17 cellular contexts compared by ENCODE assay signal in genomic region chr20:1397710-1398109, GRCh38. TPM values are rescaled to one million over a fixed set of nuclear protein-coding genes. Genes with fewer than 3 reads are reported as not detected.
A peak's percentile ranks its signal among the peaks of the same experiment; 100 is the strongest.
DNase-seq lines count a peak whose midpoint lies in the region; ATAC-seq and TF ChIP-seq lines count a peak whose summit lies in the region.
"Had no signal": no experiment of that assay in that cellular context is flagged by ENCODE, and none has a peak within 500 bp of the region (broad histone marks: within the 10 kb centered on the region; RNA-seq: fewer than 3 reads in every experiment).

No MANE protein-coding gene starts in this region.

- ATAC-seq in HG02870 (IDR thresholded peaks at IDR 0.05; ENCODE audit: unreplicated experiment), result no peak
- ATAC-seq: natural killer cell had no signal

- no peak for TF ChIP-seq POLR2A in esophagus muscularis mucosa (IDR thresholded peaks at IDR 0.05; ENCODE audit: low read depth)

- H3K9me3 ChIP-seq in esophagus muscularis mucosa, result no peaks in the 10 kb centered on the region
- H3K9me3 ChIP-seq: HAP-1, tibial artery had no signal

- TF ChIP-seq CTCF in esophagus muscularis mucosa (IDR thresholded peaks at IDR 0.05), result peak in 2 of 3 experiments; percentile 36 to 37
- peak; percentile 24 for TF ChIP-seq CTCF in type B pancreatic cell (conservative IDR thresholded peaks at IDR 0.05)
- TF ChIP-seq CTCF in GM13976 (IDR thresholded peaks at IDR 0.05; ENCODE audit: borderline replicate concordance, control extremely low read depth, extremely low read depth, insufficient read depth, missing control alignments), result no peak

- TF ChIP-seq EP300 in esophagus muscularis mucosa (IDR thresholded peaks at IDR 0.05), result no peak

- no peaks in the 10 kb centered on the region for H3K36me3 ChIP-seq in esophagus muscularis mucosa
- H3K36me3 ChIP-seq: HAP-1, tibial artery had no signal

- WGBS in esophagus muscularis mucosa, result 65% methylated on average over 4 of the region's 4 CpGs

- in situ Hi-C loops in GM13976 (cut with MboI; ENCODE audit: low sequenced_read_pairs, unreplicated experiment), result no loop called here

- H3K4me1 ChIP-seq in esophagus muscularis mucosa, result peaks cover 7 to 20% (median 8%) of the 10 kb centered on the region in 4 donors

- peaks cover 0 to 27% (median 0%) of the 10 kb centered on the region in 4 donors for H3K27me3 ChIP-seq in esophagus muscularis mucosa

- intact Hi-C loops in activated naive CD4-positive, alpha-beta T cell treated with anti-CD3 and anti-CD28 coated beads for 36 hours (cut with micrococcal nuclease), result no loop called here
- intact Hi-C loops in esophagus muscularis mucosa (cut with DNase I), result no loop called here
- intact Hi-C loops in activated T-helper 1 cell treated with anti-CD3 and anti-CD28 coated beads, Interleukin-12 subunit alpha, Interleukin-12 subunit beta, Interleukin-2, Interleukin-4 antibody, amounts not matched to agents 30 ng/mL and 10 ng/mL and 1 ng/mL, durations not matched to agents 14 hours and 24 hours and 36 hours (cut with micrococcal nuclease), result no loop called here

- peak; percentile 34 for DNase-seq in activated naive CD4-positive, alpha-beta T cell treated with anti-CD3 and anti-CD28 coated beads for 36 hours
- DNase-seq in activated naive CD4-positive, alpha-beta T cell (lab: John Stamatoyannopoulos, UW), result no peak
- DNase-seq in OCI-M1 (lab: John Stamatoyannopoulos, UW) (peak; percentile 31), esophagus muscularis mucosa (ENCODE audit: extremely low spot score) (no peak), type B pancreatic cell (ENCODE audit: extremely low spot score, unreplicated experiment) (no peak), GM13976 (ENCODE audit: low spot score) (no peak)
- no peak for DNase-seq in activated T-helper 1 cell treated with anti-CD3 and anti-CD28 coated beads, Interleukin-12 subunit alpha, Interleukin-12 subunit beta, Interleukin-2, Interleukin-4 antibody, amounts not matched to agents 30 ng/mL and 10 ng/mL and 1 ng/mL, durations not matched to agents 14 hours and 24 hours and 36 hours (ENCODE audit: low spot score)
- DNase-seq: activated CD8-positive, alpha-beta memory T cell treated with anti-CD3 and anti-CD28 coated beads for 24 hours; DMS153; natural killer cell; NCI-H2081 treated with DMSO at 0.1 percent for 48 hours; tibial artery had no signal

- H3K4me1 Mint-ChIP-seq in activated naive CD4-positive, alpha-beta T cell treated with anti-CD3 and anti-CD28 coated beads for 36 hours (ENCODE audit: low read depth), result peaks cover 27% of the 10 kb centered on the region
- H3K4me1 Mint-ChIP-seq in type B pancreatic cell (ENCODE audit: unreplicated experiment), result peaks cover 16% of the 10 kb centered on the region
- H3K4me1 Mint-ChIP-seq in activated T-helper 1 cell treated with anti-CD3 and anti-CD28 coated beads, Interleukin-12 subunit alpha, Interleukin-12 subunit beta, Interleukin-2, Interleukin-4 antibody, amounts not matched to agents 30 ng/mL and 10 ng/mL and 1 ng/mL, durations not matched to agents 14 hours and 24 hours and 36 hours (ENCODE audit: low read depth), result peaks cover 32% of the 10 kb centered on the region

- H3K36me3 Mint-ChIP-seq in activated naive CD4-positive, alpha-beta T cell treated with anti-CD3 and anti-CD28 coated beads for 36 hours (ENCODE audit: low read depth), result peaks cover 2% of the 10 kb centered on the region
- no peaks in the 10 kb centered on the region for H3K36me3 Mint-ChIP-seq in type B pancreatic cell
- peaks cover 6% of the 10 kb centered on the region for H3K36me3 Mint-ChIP-seq in activated T-helper 1 cell treated with anti-CD3 and anti-CD28 coated beads, Interleukin-12 subunit alpha, Interleukin-12 subunit beta, Interleukin-2, Interleukin-4 antibody, amounts not matched to agents 30 ng/mL and 10 ng/mL and 1 ng/mL, durations not matched to agents 14 hours and 24 hours and 36 hours (ENCODE audit: low read depth)

- H3K27ac Mint-ChIP-seq in activated naive CD4-positive, alpha-beta T cell treated with anti-CD3 and anti-CD28 coated beads for 36 hours, result no peak overlapping the region
- H3K27ac Mint-ChIP-seq in type B pancreatic cell, result no peak overlapping the region
- H3K27ac Mint-ChIP-seq in activated T-helper 1 cell treated with anti-CD3 and anti-CD28 coated beads, Interleukin-12 subunit alpha, Interleukin-12 subunit beta, Interleukin-2, Interleukin-4 antibody, amounts not matched to agents 30 ng/mL and 10 ng/mL and 1 ng/mL, durations not matched to agents 14 hours and 24 hours and 36 hours, result no peak overlapping the region
- H3K27ac Mint-ChIP-seq: activated naive CD4-positive, alpha-beta T cell treated with anti-CD3 and anti-CD28 coated beads, Interleukin-2, amount 50 U/mL, for 24 hours; dendritic cell treated with granulocyte-macrophage colony-stimulating factor and Interleukin-4, amounts not matched to agents 40 ng/mL and 50 ng/mL, for 4 days; natural killer cell had no signal

- no peak overlapping the region for H3K27ac ChIP-seq in esophagus muscularis mucosa (replicated peaks in 1 of 4)
- H3K27ac ChIP-seq: tibial artery had no signal

- H3K27me3 Mint-ChIP-seq in activated naive CD4-positive, alpha-beta T cell treated with anti-CD3 and anti-CD28 coated beads for 36 hours (ENCODE audit: low read depth), result no peaks in the 10 kb centered on the region
- peaks cover 71% of the 10 kb centered on the region for H3K27me3 Mint-ChIP-seq in type B pancreatic cell
- peaks cover 31% of the 10 kb centered on the region for H3K27me3 Mint-ChIP-seq in activated T-helper 1 cell treated with anti-CD3 and anti-CD28 coated beads, Interleukin-12 subunit alpha, Interleukin-12 subunit beta, Interleukin-2, Interleukin-4 antibody, amounts not matched to agents 30 ng/mL and 10 ng/mL and 1 ng/mL, durations not matched to agents 14 hours and 24 hours and 36 hours (ENCODE audit: insufficient read depth)
- H3K27me3 Mint-ChIP-seq: activated naive CD4-positive, alpha-beta T cell treated with anti-CD3 and anti-CD28 coated beads, Interleukin-2, amount 50 U/mL, for 24 hours had no signal

- no peak overlapping the region for H3K4me3 ChIP-seq in esophagus muscularis mucosa
- H3K4me3 ChIP-seq: HAP-1, skin epidermis, tibial artery had no signal

- CTCF ChIA-PET in activated naive CD4-positive, alpha-beta T cell treated with anti-CD3 and anti-CD28 coated beads for 36 hours (lab: Charles Lee), result interaction anchor here (0.6 to 2.2 kb wide), 5 partner anchors 14 to 105 kb away, joined by 3 to 8 read pairs (median 4); no protein-coding TSS in a partner anchor

- H3K4me3 Mint-ChIP-seq in activated naive CD4-positive, alpha-beta T cell treated with anti-CD3 and anti-CD28 coated beads for 36 hours, result no peak overlapping the region
- H3K4me3 Mint-ChIP-seq in type B pancreatic cell, result no peak overlapping the region
- H3K4me3 Mint-ChIP-seq in activated T-helper 1 cell treated with anti-CD3 and anti-CD28 coated beads, Interleukin-12 subunit alpha, Interleukin-12 subunit beta, Interleukin-2, Interleukin-4 antibody, amounts not matched to agents 30 ng/mL and 10 ng/mL and 1 ng/mL, durations not matched to agents 14 hours and 24 hours and 36 hours, result no peak overlapping the region
- H3K4me3 Mint-ChIP-seq: activated naive CD4-positive, alpha-beta T cell treated with anti-CD3 and anti-CD28 coated beads, Interleukin-2, amount 50 U/mL, for 24 hours; dendritic cell treated with granulocyte-macrophage colony-stimulating factor and Interleukin-4, amounts not matched to agents 40 ng/mL and 50 ng/mL, for 4 days; natural killer cell had no signal

- H3K9me3 Mint-ChIP-seq in activated naive CD4-positive, alpha-beta T cell treated with anti-CD3 and anti-CD28 coated beads for 36 hours, result peaks cover 5% of the 10 kb centered on the region
- H3K9me3 Mint-ChIP-seq in type B pancreatic cell, result no peaks in the 10 kb centered on the region
- peaks cover 10% of the 10 kb centered on the region for H3K9me3 Mint-ChIP-seq in activated T-helper 1 cell treated with anti-CD3 and anti-CD28 coated beads, Interleukin-12 subunit alpha, Interleukin-12 subunit beta, Interleukin-2, Interleukin-4 antibody, amounts not matched to agents 30 ng/mL and 10 ng/mL and 1 ng/mL, durations not matched to agents 14 hours and 24 hours and 36 hours
- H3K9me3 Mint-ChIP-seq: activated naive CD4-positive, alpha-beta T cell treated with anti-CD3 and anti-CD28 coated beads, Interleukin-2, amount 50 U/mL, for 24 hours; dendritic cell treated with granulocyte-macrophage colony-stimulating factor and Interleukin-4, amounts not matched to agents 40 ng/mL and 50 ng/mL, for 4 days; natural killer cell had no signal

RNA-seq across cellular contexts. Expression of gene FKBP1A, which starts 4.9 kb away (rescaled TPM):
- 100 to 1,000 TPM; 232 to 237 TPM for total RNA-seq in activated naive CD4-positive, alpha-beta T cell treated with anti-CD3 and anti-CD28 coated beads for 36 hours
- 10 to 100 TPM; 84.3 to 99.2 (median 89.8) TPM for total RNA-seq in esophagus muscularis mucosa
- total RNA-seq in type B pancreatic cell (ENCODE audit: low replicate concordance), result 149 and 177 TPM in 2 replicates
- total RNA-seq in activated T-helper 1 cell treated with anti-CD3 and anti-CD28 coated beads, Interleukin-12 subunit alpha, Interleukin-12 subunit beta, Interleukin-2, Interleukin-4 antibody, amounts not matched to agents 30 ng/mL and 10 ng/mL and 1 ng/mL, durations not matched to agents 14 hours and 24 hours and 36 hours, result 295 and 297 TPM in 2 replicates

Comparison
In these comparisons a context has a peak if more than half of its experiments do, and no peak if none do; other contexts are left out.
1. DNase-seq: peak in activated naive CD4-positive, alpha-beta T cell treated with anti-CD3 and anti-CD28 coated beads for 36 hours (single experiment) and OCI-M1 (single experiment); none in activated naive CD4-positive, alpha-beta T cell (0 of 4), esophagus muscularis mucosa (single experiment), type B pancreatic cell (single experiment), activated T-helper 1 cell treated with anti-CD3 and anti-CD28 coated beads, Interleukin-12 subunit alpha, Interleukin-12 subunit beta, Interleukin-2, Interleukin-4 antibody, amounts not matched to agents 30 ng/mL and 10 ng/mL and 1 ng/mL, durations not matched to agents 14 hours and 24 hours and 36 hours (single experiment) and GM13976 (single experiment).